In the genomic region with DNA sequence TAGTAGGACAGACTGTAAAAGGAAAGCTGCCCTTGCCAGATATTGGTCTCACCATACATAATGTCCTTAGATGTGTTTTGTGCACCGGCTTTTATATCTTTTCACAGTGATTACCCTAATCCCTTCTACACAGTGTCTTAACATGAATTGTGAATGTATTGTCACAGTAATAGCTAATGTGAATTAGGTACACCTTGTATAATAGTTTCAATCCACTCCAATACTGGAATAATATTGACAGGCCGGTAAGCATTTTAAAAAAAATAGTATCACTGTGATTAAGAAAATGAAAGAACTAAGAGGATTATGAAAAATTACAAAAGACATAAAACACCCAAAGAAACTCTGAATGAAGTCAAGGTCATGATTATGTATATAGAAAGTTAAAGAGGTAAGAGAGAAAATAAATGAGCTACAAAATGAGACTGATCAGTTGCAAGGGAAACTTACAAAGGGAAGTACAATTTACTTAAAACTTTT, we compare ENCODE assay signal across 35 cellular contexts.
DNase-seq lines count a peak whose midpoint lies in the region; ATAC-seq, FAIRE-seq and TF ChIP-seq lines count a peak whose summit lies in the region.
"Had no signal": no experiment of that assay in that cellular context is flagged by ENCODE, and none has a peak within 500 bp of the region (broad histone marks: within the 10 kb centered on the region; RNA-seq: fewer than 3 reads in every experiment).

No MANE protein-coding gene starts in this region.

- H3K27ac ChIP-seq in HepG2 (ENCODE audit: extremely low read length, insufficient read depth, low read length) (no peak overlapping the region), right lobe of liver (no peak overlapping the region), A673 (ENCODE audit: low read depth, low read length, poor library complexity, severe bottlenecking) (no peak overlapping the region)
- H3K27ac ChIP-seq: 22Rv1; A549; BLaER1; BLaER1 treated with 17β-estradiol and CSF1 and Interleukin-3, amounts not matched to agents 10 nM and 100 nM; C4-2B had no signal

- no peak for TF ChIP-seq RAD21 in HepG2 (CRISPR knock-in tag; IDR thresholded peaks at IDR 0.05)

- H3K9ac ChIP-seq in HepG2 (ENCODE audit: insufficient read depth, low read depth, low read length): no peak overlapping the region
- H3K9ac ChIP-seq: BLaER1; BLaER1 treated with 17β-estradiol and CSF1 and Interleukin-3, amounts not matched to agents 10 nM and 100 nM had no signal

- no peaks in the 10 kb centered on the region; a peak in 1 of 5 replicates for H3K36me3 ChIP-seq in HepG2 (replicated peaks in 1 of 2; ENCODE audit: control insufficient read depth in 1 of 2, insufficient read depth in 2 of 2, low read length in 2 of 2)
- H3K36me3 ChIP-seq in right lobe of liver: no peaks in the 10 kb centered on the region
- H3K36me3 ChIP-seq in A673 (ENCODE audit: insufficient read depth, low read length, poor library complexity, severe bottlenecking): no peaks in the 10 kb centered on the region
- H3K36me3 ChIP-seq in HAP-1 (replicated peaks): no peaks in the 10 kb centered on the region
- H3K36me3 ChIP-seq: BE2C had no signal

- TF ChIP-seq CTCF in HepG2 (CRISPR knock-in tag; IDR thresholded peaks at IDR 0.05) (no peak), right lobe of liver (IDR thresholded peaks at IDR 0.05) (no peak), A673 (conservative IDR thresholded peaks at IDR 0.05; ENCODE audit: low read depth, low read length) (no peak), D721Med (IDR thresholded peaks at IDR 0.05; ENCODE audit: insufficient read depth, missing control alignments) (no peak)

- in situ Hi-C loops in HepG2 (cut with HindIII; ENCODE audit: extremely low pct_ligation_motif_present, low pct_unique_long_range_greater_than_20kb) (no loop called here), HAP-1 (cut with MboI; ENCODE audit: low sequenced_read_pairs) (no loop called here)

- H3K9me3 ChIP-seq in HepG2 (ENCODE audit: low read length) (no peaks in the 10 kb centered on the region), right lobe of liver (no peaks in the 10 kb centered on the region), A673 (ENCODE audit: low read depth, low read length, poor library complexity, severe bottlenecking) (no peaks in the 10 kb centered on the region), HAP-1 (no peaks in the 10 kb centered on the region)
- H3K9me3 ChIP-seq: A549; BE2C; BLaER1; BLaER1 treated with 17β-estradiol and CSF1 and Interleukin-3, amounts not matched to agents 10 nM and 100 nM; Caco-2 had no signal

- POLR2A ChIA-PET in HepG2 (lab: Yijun Ruan, JAX) (no interaction called here), A673 (lab: Charles Lee; ENCODE audit: low non-redundant PET) (no interaction called here)

- H3K4me1 ChIP-seq in HepG2 (ENCODE audit: insufficient read depth, low read length) (no peaks in the 10 kb centered on the region), right lobe of liver (no peaks in the 10 kb centered on the region), A673 (ENCODE audit: insufficient read depth, low read length, poor library complexity, severe bottlenecking) (peaks cover 32% of the 10 kb centered on the region), HAP-1 (peaks cover 18% of the 10 kb centered on the region)
- H3K4me1 ChIP-seq: A549; BE2C; BLaER1; BLaER1 treated with 17β-estradiol and CSF1 and Interleukin-3, amounts not matched to agents 10 nM and 100 nM; Caco-2 had no signal

- TF ChIP-seq POLR2A in HepG2 (IDR thresholded peaks at IDR 0.05; ENCODE audit: insufficient read depth in 1 of 2, low read depth in 2 of 2, low read length in 2 of 2): no peak
- no peak for TF ChIP-seq POLR2A in right lobe of liver (IDR thresholded peaks at IDR 0.05)

- TF ChIP-seq EP300 in HepG2 (IDR thresholded peaks at IDR 0.05; ENCODE audit: low read depth in 2 of 2, low read length in 2 of 2): no peak
- no peak for TF ChIP-seq EP300 in HepG2 (CRISPR knock-in tag; IDR thresholded peaks at IDR 0.05; ENCODE audit: borderline replicate concordance)

- no peak overlapping the region for H2AFZ ChIP-seq in HepG2 (ENCODE audit: low read length)

- WGBS in HepG2 (ENCODE audit: low lambda C conversion rate): 30% methylated on average over 2 of the region's 2 CpGs
- 57% methylated on average over 2 of the region's 2 CpGs for WGBS in right lobe of liver (ENCODE audit: insufficient coverage, low coverage, low lambda C conversion rate, missing lambda C conversion rate)

- no peaks in the 10 kb centered on the region for H4K20me1 ChIP-seq in HepG2 (ENCODE audit: insufficient read depth, low read length)
- H4K20me1 ChIP-seq: BLaER1; BLaER1 treated with 17β-estradiol and CSF1 and Interleukin-3, amounts not matched to agents 10 nM and 100 nM had no signal

- ATAC-seq in HepG2 (no peak), right lobe of liver (no peak), GM21447 (IDR thresholded peaks at IDR 0.05; ENCODE audit: unreplicated experiment) (no peak)
- ATAC-seq: A549; CD8-positive, alpha-beta T cell had no signal

- H3K4me2 ChIP-seq in HepG2 (ENCODE audit: low read depth, low read length): no peak overlapping the region
- H3K4me2 ChIP-seq: A549; BLaER1; BLaER1 treated with 17β-estradiol and CSF1 and Interleukin-3, amounts not matched to agents 10 nM and 100 nM had no signal

- intact Hi-C loops in HepG2 (cut with micrococcal nuclease; ENCODE audit: unreplicated experiment): no loop called here
- intact Hi-C loops in right lobe of liver (cut with DNase I): no loop called here
- intact Hi-C loops in A673 (cut with micrococcal nuclease; ENCODE audit: unreplicated experiment): no loop called here

- no peak for DNase-seq in HepG2 (ENCODE audit: low spot score)
- no peak for DNase-seq in right lobe of liver
- DNase-seq in A673 (ENCODE audit: low spot score): peak; percentile 10
- no peak for DNase-seq in D721Med (ENCODE audit: insufficient read length, low spot score)
- DNase-seq in HAP-1 (ENCODE audit: low spot score in 2 of 2): peak; percentile 35 to 98
- no peak for DNase-seq in NCI-H1436 treated with DMSO at 0.1 percent for 48 hours (lab: John Stamatoyannopoulos, UW)
- DNase-seq in COLO829 (ENCODE audit: low spot score): no peak
- DNase-seq: 8988T; ACHN; AML-193; BE2C; C1 segment of cervical spinal cord; Caco-2; Calu3; CD4-positive, alpha-beta memory T cell; CD4-positive, alpha-beta T cell; CD4-positive, CD25-positive, alpha-beta regulatory T cell; CD8-positive, alpha-beta memory T cell; CD8-positive, alpha-beta T cell; COR-L47; DMS 273 treated with DMSO at 0.1 percent for 48 hours; DMS153; DMS53; DMS79; DMS79 treated with DMSO at 0.1 percent for 48 hours; DND-41; EL had no signal

- no peaks in the 10 kb centered on the region for H3K27me3 ChIP-seq in HepG2 (ENCODE audit: control insufficient read depth in 1 of 2, insufficient read depth in 2 of 2, low read length in 2 of 2)
- H3K27me3 ChIP-seq in right lobe of liver: no peaks in the 10 kb centered on the region
- no peaks in the 10 kb centered on the region for H3K27me3 ChIP-seq in A673 (replicated peaks; ENCODE audit: insufficient read depth, low read depth, low read length, poor library complexity)
- H3K27me3 ChIP-seq in HAP-1 (ENCODE audit: low read depth): no peaks in the 10 kb centered on the region
- H3K27me3 ChIP-seq: BE2C; BLaER1; BLaER1 treated with 17β-estradiol and CSF1 and Interleukin-3, amounts not matched to agents 10 nM and 100 nM had no signal

- H3K4me3 ChIP-seq in HepG2 (replicated peaks in 1 of 3; ENCODE audit: insufficient read depth in 1 of 3, low read depth in 2 of 3, low read length in 3 of 3): no peak overlapping the region
- no peak overlapping the region for H3K4me3 ChIP-seq in right lobe of liver
- no peak overlapping the region for H3K4me3 ChIP-seq in A673 (ENCODE audit: low read depth, low read length, poor library complexity, severe bottlenecking)
- H3K4me3 ChIP-seq in HAP-1: no peak overlapping the region
- H3K4me3 ChIP-seq: A549; BLaER1; BLaER1 treated with 17β-estradiol and CSF1 and Interleukin-3, amounts not matched to agents 10 nM and 100 nM had no signal

- BruUV-seq in HepG2 (replicated peaks; lab: Mats Ljungman, UMichigan) (no TSS peak), A673 (replicated peaks; lab: Mats Ljungman, UMichigan) (no TSS peak)

- FAIRE-seq in HepG2 (lab: Jason Lieb, UNC) (no peak), D721Med (lab: Jason Lieb, UNC) (peak; percentile 6)
- FAIRE-seq: A204.1, A549, G401.6 had no signal

- no peaks in the 10 kb centered on the region for H3K79me2 ChIP-seq in HepG2 (ENCODE audit: insufficient read depth, low read length)

- CTCF ChIA-PET in HepG2 (lab: Yijun Ruan, JAX; ENCODE audit: low intra/inter-chr PET ratio, low total read pairs) (no interaction called here), A673 (lab: Charles Lee) (no interaction called here)

TF ChIP-seq in HepG2, 621 proteins besides CTCF, POLR2A, EP300 and RAD21:
- TF ChIP-seq, protein P1, sequence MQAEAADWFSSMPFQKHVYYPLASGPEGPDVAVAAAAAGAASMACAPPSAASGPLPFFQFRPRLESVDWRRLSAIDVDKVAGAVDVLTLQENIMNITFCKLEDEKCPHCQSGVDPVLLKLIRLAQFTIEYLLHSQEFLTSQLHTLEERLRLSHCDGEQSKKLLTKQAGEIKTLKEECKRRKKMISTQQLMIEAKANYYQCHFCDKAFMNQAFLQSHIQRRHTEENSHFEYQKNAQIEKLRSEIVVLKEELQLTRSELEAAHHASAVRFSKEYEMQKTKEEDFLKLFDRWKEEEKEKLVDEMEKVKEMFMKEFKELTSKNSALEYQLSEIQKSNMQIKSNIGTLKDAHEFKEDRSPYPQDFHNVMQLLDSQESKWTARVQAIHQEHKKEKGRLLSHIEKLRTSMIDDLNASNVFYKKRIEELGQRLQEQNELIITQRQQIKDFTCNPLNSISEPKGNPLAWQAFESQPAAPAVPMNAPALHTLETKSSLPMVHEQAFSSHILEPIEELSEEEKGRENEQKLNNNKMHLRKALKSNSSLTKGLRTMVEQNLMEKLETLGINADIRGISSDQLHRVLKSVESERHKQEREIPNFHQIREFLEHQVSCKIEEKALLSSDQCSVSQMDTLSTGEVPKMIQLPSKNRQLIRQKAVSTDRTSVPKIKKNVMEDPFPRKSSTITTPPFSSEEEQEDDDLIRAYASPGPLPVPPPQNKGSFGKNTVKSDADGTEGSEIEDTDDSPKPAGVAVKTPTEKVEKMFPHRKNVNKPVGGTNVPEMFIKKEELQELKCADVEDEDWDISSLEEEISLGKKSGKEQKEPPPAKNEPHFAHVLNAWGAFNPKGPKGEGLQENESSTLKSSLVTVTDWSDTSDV (CRISPR knock-in tag; IDR thresholded peaks at IDR 0.05): no peak
- peak; percentile 31; the same call in 1 of the 2 replicates for TF ChIP-seq TCF7L2 (IDR thresholded peaks at IDR 0.05; ENCODE audit: low read depth, low read length)
TF ChIP-seq in HepG2: peak in this region for 1.

Comparison
In these comparisons a context has a peak if more than half of its experiments do, and no peak if none do; other contexts are left out.
1. DNase-seq: peak in A673 (single experiment) and HAP-1 (2 of 2); none in HepG2 (single experiment), right lobe of liver (0 of 3), D721Med (single experiment), NCI-H1436 treated with DMSO at 0.1 percent for 48 hours (single experiment) and COLO829 (single experiment).